ENCODE assay signal across 1 cellular context in genomic region chr3:97497138-97497537, GRCh38.
TF ChIP-seq lines count a peak whose summit lies in the region.

No MANE protein-coding gene starts in this region.

TF ChIP-seq in GM23338, 12 proteins besides CTCF, POLR2A, EP300 and RAD21 (continued from another document):
- TF ChIP-seq REST (IDR thresholded peaks at IDR 0.05; ENCODE audit: unreplicated experiment): no peak
